11 cellular contexts compared by ENCODE assay signal in the genomic region with DNA sequence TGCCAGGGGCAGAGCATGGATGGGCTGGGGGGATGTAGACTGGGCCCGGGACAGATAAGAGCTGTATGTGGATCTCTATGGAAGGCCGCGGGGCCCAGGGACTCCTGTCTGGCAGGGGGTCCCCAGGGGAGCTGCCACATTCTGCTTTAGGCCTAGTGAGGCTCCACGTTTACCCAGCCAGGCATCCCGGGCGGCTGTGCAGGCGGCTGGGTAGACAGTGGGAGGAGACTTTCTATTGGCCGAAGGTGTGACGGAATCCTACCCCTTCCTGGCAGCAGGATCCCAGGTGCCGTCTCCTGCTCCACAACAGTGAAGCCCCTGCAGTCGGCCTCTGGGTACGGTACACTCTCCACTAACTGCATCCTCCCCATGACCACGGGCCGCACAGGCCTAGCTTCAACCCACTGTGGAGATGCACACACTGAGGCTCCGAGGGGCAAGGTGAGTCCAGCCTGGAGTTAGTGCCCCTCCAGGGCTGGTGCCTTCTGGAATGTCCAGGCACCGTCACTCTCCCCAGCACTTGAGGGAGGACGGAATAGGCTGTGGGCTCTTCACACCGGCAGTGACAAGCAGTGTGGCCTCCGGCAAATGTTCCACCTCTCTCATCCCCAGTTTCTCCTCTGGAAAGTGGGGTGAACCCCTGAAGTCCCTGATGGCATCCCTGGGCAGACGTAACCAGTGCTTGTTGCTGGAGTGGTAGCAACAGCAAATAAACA. TPM values are rescaled to one million over a fixed set of nuclear protein-coding genes. Genes with fewer than 3 reads are reported as not detected.
DNase-seq lines count a peak whose midpoint lies in the region; ATAC-seq, FAIRE-seq and TF ChIP-seq lines count a peak whose summit lies in the region.
"Had no signal": no experiment of that assay in that cellular context is flagged by ENCODE, and none has a peak within 500 bp of the region (broad histone marks: within the 10 kb centered on the region; RNA-seq: fewer than 3 reads in every experiment).

No MANE protein-coding gene starts in this region.

- no peak overlapping the region for H3K4me2 ChIP-seq in SK-N-SH

- H3K27me3 ChIP-seq in SK-N-SH (ENCODE audit: insufficient read depth) (no peaks in the 10 kb centered on the region), adrenal gland (no peaks in the 10 kb centered on the region), thoracic aorta (replicated peaks; ENCODE audit: insufficient read depth) (no peaks in the 10 kb centered on the region)

- ATAC-seq in SK-N-SH treated with all-trans-retinoic acid at 6 μM for 48 hours: no peak
- no peak for ATAC-seq in thoracic aorta (ENCODE audit: insufficient number of reproducible peaks, low FRiP score, low read depth)

- H3K79me2 ChIP-seq in SK-N-SH (ENCODE audit: insufficient read depth): peaks cover 10% of the 10 kb centered on the region; the same call in 1 of the 2 replicates

- POLR2A ChIA-PET in SK-N-SH (lab: Yijun Ruan, JAX): no interaction called here

- intact Hi-C loops in adrenal gland (cut with DNase I) (loop anchor here (5.0 to 10.0 kb wide), 3 partner anchors 428 to 518 kb away; no protein-coding TSS in a partner anchor), kidney (cut with DNase I) (loop anchor here (10.0 kb wide), 1 partner anchor 528 kb away; no protein-coding TSS in a partner anchor)

- no peak for TF ChIP-seq CTCF in SK-N-SH (IDR thresholded peaks at IDR 0.05)
- no peak for TF ChIP-seq CTCF in adrenal gland (IDR thresholded peaks at IDR 0.05)
- TF ChIP-seq CTCF in kidney (IDR thresholded peaks at IDR 0.05; ENCODE audit: borderline replicate concordance, extremely low read depth, insufficient read depth): no peak
- TF ChIP-seq CTCF in thoracic aorta (IDR thresholded peaks at IDR 0.05): no peak

- H2AFZ ChIP-seq in SK-N-SH (ENCODE audit: low read depth): no peak overlapping the region

- no peaks in the 10 kb centered on the region for H3K9me2 ChIP-seq in SK-N-SH

- CTCF ChIA-PET in SK-N-SH (lab: Yijun Ruan, JAX): interaction anchor here (1.0 to 1.4 kb wide), 3 partner anchors 53 to 523 kb away, joined by 4 to 6 read pairs (median 4); no protein-coding TSS in a partner anchor

- H3K27ac ChIP-seq in SK-N-SH (ENCODE audit: low read depth in 2 of 2, low read length in 1 of 2): peak overlapping the region in 1 of 2 experiments; percentile 16; a peak in 1 of 4 replicates
- H3K27ac ChIP-seq in adrenal gland: no peak overlapping the region
- no peak overlapping the region for H3K27ac ChIP-seq in kidney (ENCODE audit: low read depth in 2 of 2, low read length in 2 of 2)
- peak overlapping the region; percentile 40 to 43 for H3K27ac ChIP-seq in thoracic aorta

- H3K9me3 ChIP-seq in SK-N-SH (no peaks in the 10 kb centered on the region), adrenal gland (replicated peaks in 1 of 3) (no peaks in the 10 kb centered on the region), kidney (ENCODE audit: control insufficient read depth in 1 of 2, low read length in 2 of 2) (no peaks in the 10 kb centered on the region), thoracic aorta (no peaks in the 10 kb centered on the region)

- no peak overlapping the region for H3K9ac ChIP-seq in SK-N-SH
- no peak overlapping the region for H3K9ac ChIP-seq in kidney (ENCODE audit: low read length in 2 of 2)

- DNase-seq in SK-N-SH: peak; percentile 17
- DNase-seq in adrenal gland: peak in 4 of 7 donors; percentile 6 to 43 (median 14)
- DNase-seq in kidney: peak; percentile 62
- DNase-seq in thoracic aorta (ENCODE audit: low spot score): peak; percentile 1
- no peak for DNase-seq in NCI-H226
- DNase-seq in dedifferentiated amniotic fluid mesenchymal stem cell (ENCODE audit: extremely low spot score): no peak
- DNase-seq in germinal center (ENCODE audit: low spot score): no peak
- DNase-seq: NCI-H1694 treated with DMSO at 0.1 percent for 48 hours had no signal

- H3K4me1 ChIP-seq in SK-N-SH (ENCODE audit: control insufficient read depth in 1 of 2, insufficient read depth in 2 of 2, low read depth in 1 of 2, low read length in 1 of 2) (peaks cover 0 to 28% of the 10 kb centered on the region in 2 experiments; a peak in 1 of 4 replicates), adrenal gland (replicated peaks in 1 of 2) (no peaks in the 10 kb centered on the region), kidney (ENCODE audit: control insufficient read depth in 1 of 2, insufficient read depth in 1 of 2, low read depth in 1 of 2, low read length in 2 of 2) (peaks cover 8 to 14% of the 10 kb centered on the region in 2 donors), thoracic aorta (ENCODE audit: control insufficient read depth in 1 of 2, low read depth in 2 of 2) (peaks cover 10 to 67% of the 10 kb centered on the region in 2 donors)

- H3K36me3 ChIP-seq in SK-N-SH (replicated peaks in 1 of 2; ENCODE audit: control insufficient read depth in 1 of 2, insufficient read depth in 2 of 2, low read length in 1 of 2) (peaks cover 3 to 50% of the 10 kb centered on the region in 2 experiments), adrenal gland (replicated peaks in 1 of 2) (peaks cover 0 to 21% of the 10 kb centered on the region in 2 donors), kidney (ENCODE audit: control insufficient read depth in 1 of 2, insufficient read depth in 2 of 2, low read length in 2 of 2) (no peaks in the 10 kb centered on the region), thoracic aorta (peaks cover 47% of the 10 kb centered on the region)

- TF ChIP-seq RAD21 in SK-N-SH (IDR thresholded peaks at IDR 0.05; ENCODE audit: low read length): no peak

- H3K4me3 ChIP-seq in SK-N-SH (ENCODE audit: low read depth in 2 of 2, low read length in 1 of 2): no peak overlapping the region
- no peak overlapping the region for H3K4me3 ChIP-seq in adrenal gland
- H3K4me3 ChIP-seq in kidney (ENCODE audit: low read length in 2 of 2): no peak overlapping the region
- H3K4me3 ChIP-seq in thoracic aorta: no peak overlapping the region

- H3F3A ChIP-seq in SK-N-SH (replicated peaks; ENCODE audit: insufficient read depth): no peaks in the 10 kb centered on the region

- TF ChIP-seq EP300 in SK-N-SH (IDR thresholded peaks at IDR 0.05; ENCODE audit: borderline replicate concordance in 1 of 2, low read depth in 1 of 2, low read length in 1 of 2): no peak

- H4K20me1 ChIP-seq in SK-N-SH (ENCODE audit: insufficient read depth): peaks cover 34% of the 10 kb centered on the region

- TF ChIP-seq POLR2A in adrenal gland (IDR thresholded peaks at IDR 0.05): no peak

- FAIRE-seq in kidney (lab: Jason Lieb, UNC): no peak

- WGBS in SK-N-SH (ENCODE audit: low lambda C conversion rate): 92% methylated on average over 13 of the region's 20 CpGs
- 90 to 94% (median 92%) methylated on average over 5 to 20 of the region's 20 CpGs for WGBS in adrenal gland, 4 donors

TF ChIP-seq in SK-N-SH, 30 proteins besides CTCF, POLR2A, EP300 and RAD21 (continues in another document):
- TF ChIP-seq JUND (IDR thresholded peaks at IDR 0.05) (no peak), USF1 (IDR thresholded peaks at IDR 0.05; ENCODE audit: borderline replicate concordance, low read depth) (no peak), RFX5 (IDR thresholded peaks at IDR 0.05; ENCODE audit: low read length) (no peak), FOXJ3 (CRISPR knock-in tag; IDR thresholded peaks at IDR 0.05) (no peak)

TF ChIP-seq in SK-N-SH treated with all-trans-retinoic acid at 6 μM for 48 hours, 23 proteins besides CTCF, POLR2A, EP300 and RAD21 (continues in another document):
- no peak for TF ChIP-seq RARB (CRISPR knock-in tag; IDR thresholded peaks at IDR 0.05)
- no peak for TF ChIP-seq ZNF565 (CRISPR knock-in tag; conservative IDR thresholded peaks at IDR 0.05; ENCODE audit: low read depth)
- TF ChIP-seq, protein P1, sequence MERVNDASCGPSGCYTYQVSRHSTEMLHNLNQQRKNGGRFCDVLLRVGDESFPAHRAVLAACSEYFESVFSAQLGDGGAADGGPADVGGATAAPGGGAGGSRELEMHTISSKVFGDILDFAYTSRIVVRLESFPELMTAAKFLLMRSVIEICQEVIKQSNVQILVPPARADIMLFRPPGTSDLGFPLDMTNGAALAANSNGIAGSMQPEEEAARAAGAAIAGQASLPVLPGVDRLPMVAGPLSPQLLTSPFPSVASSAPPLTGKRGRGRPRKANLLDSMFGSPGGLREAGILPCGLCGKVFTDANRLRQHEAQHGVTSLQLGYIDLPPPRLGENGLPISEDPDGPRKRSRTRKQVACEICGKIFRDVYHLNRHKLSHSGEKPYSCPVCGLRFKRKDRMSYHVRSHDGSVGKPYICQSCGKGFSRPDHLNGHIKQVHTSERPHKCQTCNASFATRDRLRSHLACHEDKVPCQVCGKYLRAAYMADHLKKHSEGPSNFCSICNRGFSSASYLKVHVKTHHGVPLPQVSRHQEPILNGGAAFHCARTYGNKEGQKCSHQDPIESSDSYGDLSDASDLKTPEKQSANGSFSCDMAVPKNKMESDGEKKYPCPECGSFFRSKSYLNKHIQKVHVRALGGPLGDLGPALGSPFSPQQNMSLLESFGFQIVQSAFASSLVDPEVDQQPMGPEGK (CRISPR knock-in tag; IDR thresholded peaks at IDR 0.05; ENCODE audit: borderline replicate concordance): no peak
- TF ChIP-seq ESRRG (CRISPR knock-in tag; IDR thresholded peaks at IDR 0.05): no peak
- TF ChIP-seq TCF4 (CRISPR knock-in tag; IDR thresholded peaks at IDR 0.05; ENCODE audit: borderline replicate concordance): no peak
- TF ChIP-seq SNAI2 (CRISPR knock-in tag; IDR thresholded peaks at IDR 0.05): no peak
- no peak for TF ChIP-seq OSR1 (CRISPR knock-in tag; IDR thresholded peaks at IDR 0.05)
- TF ChIP-seq ZNF70 (CRISPR knock-in tag; IDR thresholded peaks at IDR 0.05): no peak
- no peak for TF ChIP-seq ISL1 (CRISPR knock-in tag; IDR thresholded peaks at IDR 0.05)
- no peak for TF ChIP-seq TOX (CRISPR knock-in tag; IDR thresholded peaks at IDR 0.05; ENCODE audit: borderline replicate concordance)

RNA-seq across cellular contexts. Expression of gene ZBP1, which starts 36.8 kb away (rescaled TPM):
- polyA plus RNA-seq in SK-N-SH (2012; rRNA removed) (not detected in 2 replicates), adrenal gland (1 to 10 TPM in 1 of 3 donors, under 1 TPM in 2; 0.67 to 2.9 (median 0.82) TPM), kidney (ENCODE audit: insufficient read depth, low read depth, low replicate concordance) (not detected)
- polyA plus RNA-seq in SK-N-SH (2012; cell fraction: cytosol; rRNA removed): not detected in 2 replicates
- polyA plus RNA-seq in SK-N-SH (2012; cell fraction: nucleus; rRNA removed): not detected in 2 replicates
- total RNA-seq in adrenal gland (1 to 10 TPM in 1 of 8 donors, under 1 TPM in 5, not detected in 2; 0.14 to 1.8 (median 0.59) TPM), kidney (3.7 TPM), thoracic aorta (1 to 10 TPM; 4.1 to 6.1 TPM)
- total RNA-seq: A172, renal cortical epithelial cell had no signal

RNA-seq across cellular contexts. Expression of gene PMEPA1, which starts 52.8 kb away (rescaled TPM):
- polyA plus RNA-seq in SK-N-SH (2012; rRNA removed): 5.9 and 7.1 TPM in 2 replicates
- polyA plus RNA-seq in SK-N-SH (2012; cell fraction: cytosol; rRNA removed): 6.1 and 6.8 TPM in 2 replicates
- polyA plus RNA-seq in SK-N-SH (2012; cell fraction: nucleus; rRNA removed): 7.9 and 8.1 TPM in 2 replicates
- 10 to 100 TPM in 4 of 8 donors, 1 to 10 TPM in 4; 3.4 to 36.0 (median 10.0) TPM for total RNA-seq in adrenal gland
- polyA plus RNA-seq in adrenal gland: 10 to 100 TPM in 2 of 3 donors, 1 to 10 TPM in 1; 9.5 to 13.2 (median 11.1) TPM
- total RNA-seq in kidney: 30.4 TPM
- 12.9 TPM for polyA plus RNA-seq in kidney (ENCODE audit: insufficient read depth, low read depth, low replicate concordance)
- total RNA-seq in thoracic aorta: 100 to 1,000 TPM in 1 of 2 donors, 10 to 100 TPM in 1; 68.4 to 104 TPM

Comparison
In these comparisons a context has a peak if more than half of its experiments do, and no peak if none do; other contexts are left out.
1. DNase-seq: peak in SK-N-SH (single experiment), adrenal gland (4 of 7), kidney (single experiment) and thoracic aorta (single experiment); none in NCI-H226 (single experiment), dedifferentiated amniotic fluid mesenchymal stem cell (single experiment) and germinal center (single experiment).
2. H3K27ac ChIP-seq: peak in thoracic aorta (2 of 2); none in adrenal gland (0 of 5) and kidney (0 of 2).